10 cellular contexts compared by ENCODE assay signal in genomic region chr19:44856438-44857083, GRCh38. TPM values are rescaled to one million over a fixed set of nuclear protein-coding genes. Genes with fewer than 3 reads are reported as not detected.
DNase-seq lines count a peak whose midpoint lies in the region; ATAC-seq, FAIRE-seq and TF ChIP-seq lines count a peak whose summit lies in the region.
"Had no signal": no experiment of that assay in that cellular context is flagged by ENCODE, and none has a peak within 500 bp of the region (broad histone marks: within the 10 kb centered on the region; RNA-seq: fewer than 3 reads in every experiment).

No MANE protein-coding gene starts in this region.

- H3K27me3 ChIP-seq in astrocyte (ENCODE audit: insufficient read depth, low read length) (no peaks in the 10 kb centered on the region), right lobe of liver (no peaks in the 10 kb centered on the region)

- intact Hi-C loops in Right ventricle myocardium inferior (cut with DNase I) (no loop called here), cardiac septum (cut with DNase I) (no loop called here), right lobe of liver (cut with DNase I) (no loop called here)

- TF ChIP-seq POLR2A in right lobe of liver (IDR thresholded peaks at IDR 0.05): peak; percentile 18

- POLR2A ChIA-PET in T-cell (lab: Charles Lee): no interaction called here

- peaks cover 16% of the 10 kb centered on the region for H3K36me3 Mint-ChIP-seq in astrocyte (ENCODE audit: low read depth, unreplicated experiment)
- H3K36me3 Mint-ChIP-seq in T-cell: no peaks in the 10 kb centered on the region

- no peak for DNase-seq in Right ventricle myocardium inferior (ENCODE audit: missing footprints)
- no peak for DNase-seq in cardiac septum (ENCODE audit: low spot score)
- DNase-seq in astrocyte (ENCODE audit: low read depth): peak; percentile 54
- peak; percentile 68 to 84 (median 78) for DNase-seq in right lobe of liver
- DNase-seq in activated gamma-delta T cell treated with Interleukin-2 at 50 U/mL for 16 hours: no peak
- no peak for DNase-seq in mesenteric fat pad (ENCODE audit: low spot score)
- no peak for DNase-seq in T-cell

- H3K9me3 ChIP-seq in astrocyte (ENCODE audit: insufficient read depth, low read depth, low read length) (no peaks in the 10 kb centered on the region), right lobe of liver (no peaks in the 10 kb centered on the region)

- H3K4me2 ChIP-seq in astrocyte (ENCODE audit: low read length): peak overlapping the region; percentile 45

- no peaks in the 10 kb centered on the region for H3K27me3 Mint-ChIP-seq in astrocyte (ENCODE audit: low read depth, unreplicated experiment)
- H3K27me3 Mint-ChIP-seq in T-cell: peaks cover 2% of the 10 kb centered on the region in 2 donors

- FAIRE-seq in astrocyte (lab: Jason Lieb, UNC): no peak
- FAIRE-seq: islet of Langerhans had no signal

- H4K20me1 ChIP-seq in astrocyte (ENCODE audit: insufficient read depth, low read length): peaks cover 85% of the 10 kb centered on the region

- CTCF ChIA-PET in T-cell (lab: Charles Lee): no interaction called here

- H3K4me3 ChIP-seq in astrocyte (ENCODE audit: insufficient read depth, low read depth, low read length): no peak overlapping the region
- H3K4me3 ChIP-seq in right lobe of liver: no peak overlapping the region
- H3K4me3 ChIP-seq: skin epidermis had no signal

- peaks cover 8% of the 10 kb centered on the region for H3K4me1 Mint-ChIP-seq in astrocyte (ENCODE audit: low read depth, unreplicated experiment)
- no peaks in the 10 kb centered on the region for H3K4me1 Mint-ChIP-seq in T-cell

- peak; percentile 53 for ATAC-seq in Right ventricle myocardium inferior
- peak; percentile 70 to 78 (median 74) for ATAC-seq in right lobe of liver
- ATAC-seq in HG03175 (IDR thresholded peaks at IDR 0.05; ENCODE audit: unreplicated experiment): no peak
- ATAC-seq in T-cell (replicated peaks in 1 of 4): no peak

- H3K27ac ChIP-seq in astrocyte (ENCODE audit: low read depth, low read length): peak overlapping the region; percentile 13
- H3K27ac ChIP-seq in right lobe of liver: peak overlapping the region in 2 of 3 donors; percentile 47 to 75

- H3K4me3 Mint-ChIP-seq in astrocyte (ENCODE audit: unreplicated experiment): no peak overlapping the region
- no peak overlapping the region for H3K4me3 Mint-ChIP-seq in T-cell

- H3K9me3 Mint-ChIP-seq in astrocyte (ENCODE audit: unreplicated experiment): no peaks in the 10 kb centered on the region
- H3K9me3 Mint-ChIP-seq in T-cell: no peaks in the 10 kb centered on the region

- no peak overlapping the region for H3K9ac ChIP-seq in astrocyte (ENCODE audit: low read length)

- TF ChIP-seq CTCF in astrocyte (IDR thresholded peaks at IDR 0.05; ENCODE audit: insufficient read depth, low read depth, low read length): no peak
- no peak for TF ChIP-seq CTCF in right lobe of liver (IDR thresholded peaks at IDR 0.05)

- WGBS in right lobe of liver (ENCODE audit: insufficient coverage, low coverage, low lambda C conversion rate, missing lambda C conversion rate): 21% methylated on average over 8 of the region's 10 CpGs

- H3K27ac Mint-ChIP-seq in astrocyte (ENCODE audit: unreplicated experiment) (no peak overlapping the region), T-cell (no peak overlapping the region)

- H3K4me1 ChIP-seq in astrocyte (ENCODE audit: insufficient read depth, low read length) (peaks cover 11% of the 10 kb centered on the region), right lobe of liver (peaks cover 0 to 72% (median 25%) of the 10 kb centered on the region in 4 donors)

- H2AFZ ChIP-seq in astrocyte (ENCODE audit: low read depth, low read length): no peak overlapping the region

- H3K36me3 ChIP-seq in astrocyte (ENCODE audit: insufficient read depth, low read length) (peaks cover 11% of the 10 kb centered on the region), right lobe of liver (no peaks in the 10 kb centered on the region)

- H3K79me2 ChIP-seq in astrocyte (ENCODE audit: insufficient read depth, low read length): peaks cover 93% of the 10 kb centered on the region

RNA-seq across cellular contexts. Expression of gene NECTIN2, which starts 10.5 kb away (rescaled TPM):
- total RNA-seq in Right ventricle myocardium inferior (41.8 TPM), cardiac septum (60.0 TPM), astrocyte (297 and 302 TPM in 2 replicates), right lobe of liver (100 to 1,000 TPM in 1 of 6 experiments, 10 to 100 TPM in 5; 63.5 to 127 (median 87.4) TPM), mesenteric fat pad (103 TPM), T-cell (1 to 10 TPM in 4 of 5 donors, under 1 TPM in 1; 0.30 to 1.8 (median 1.4) TPM)

RNA-seq across cellular contexts. Expression of gene TOMM40, which starts 34.5 kb away (rescaled TPM):
- 45.3 TPM for total RNA-seq in Right ventricle myocardium inferior
- total RNA-seq in cardiac septum: 43.0 TPM
- 93.4 and 107 TPM in 2 replicates for total RNA-seq in astrocyte
- total RNA-seq in right lobe of liver: 10 to 100 TPM; 24.9 to 82.6 (median 26.7) TPM
- total RNA-seq in mesenteric fat pad: 60.5 TPM
- 10 to 100 TPM; 32.1 to 47.5 (median 41.5) TPM for total RNA-seq in T-cell

RNA-seq across cellular contexts. Expression of gene BCAM, which starts 47.7 kb away (rescaled TPM):
- total RNA-seq in Right ventricle myocardium inferior (91.9 TPM), cardiac septum (86.8 TPM), astrocyte (11.5 and 14.0 TPM in 2 replicates), right lobe of liver (10 to 100 TPM; 26.5 to 48.3 (median 32.7) TPM), mesenteric fat pad (42.3 TPM), T-cell (1 to 10 TPM in 1 of 5 donors, under 1 TPM in 3, not detected in 1; 0.39 to 1.0 (median 0.87) TPM)

RNA-seq across cellular contexts. Expression of gene APOE, which starts 49.0 kb away (rescaled TPM):
- total RNA-seq in Right ventricle myocardium inferior (9.9 TPM), cardiac septum (26.6 TPM), astrocyte (655 and 663 TPM in 2 replicates), right lobe of liver (1,000 to 10,000 TPM; 3,480 to 8,780 (median 4,667) TPM), mesenteric fat pad (162 TPM), T-cell (1 to 10 TPM; 2.0 to 9.5 (median 6.8) TPM)

RNA-seq across cellular contexts. Expression of gene APOC1, which starts 57.8 kb away (rescaled TPM):
- total RNA-seq in Right ventricle myocardium inferior: 1.4 TPM
- total RNA-seq in cardiac septum: 7.3 TPM
- total RNA-seq in astrocyte: 2.2 and 2.4 TPM in 2 replicates
- total RNA-seq in right lobe of liver: 1,000 to 10,000 TPM; 4,903 to 7,393 (median 5,741) TPM
- total RNA-seq in mesenteric fat pad: 32.3 TPM
- 1 to 10 TPM in 3 of 5 donors, not detected in 2; 2.8 to 8.5 (median 3.9) TPM for total RNA-seq in T-cell

Comparison
In these comparisons a context has a peak if more than half of its experiments do, and no peak if none do; other contexts are left out.
1. ATAC-seq: peak in Right ventricle myocardium inferior (single experiment) and right lobe of liver (4 of 4); none in HG03175 (single experiment) and T-cell (0 of 4).
2. DNase-seq: peak in astrocyte (single experiment) and right lobe of liver (3 of 3); none in Right ventricle myocardium inferior (single experiment), cardiac septum (single experiment), activated gamma-delta T cell treated with Interleukin-2 at 50 U/mL for 16 hours (single experiment), mesenteric fat pad (single experiment) and T-cell (0 of 34).
3. RNA of gene NECTIN2, which starts 10.5 kb away (total RNA-seq): 297 to 302 TPM in astrocyte, 103 TPM in mesenteric fat pad (single experiment), 63.5 to 127 TPM in right lobe of liver, 60.0 TPM in cardiac septum (single experiment) and 41.8 TPM in Right ventricle myocardium inferior (single experiment); 0.30 to 1.8 TPM in T-cell; every median in the first group is over 10 times any median in the second.